17 cellular contexts compared by ENCODE assay signal in genomic region chr6:19433101-19433500, GRCh38.
A peak's percentile ranks its signal among the peaks of the same experiment; 100 is the strongest.
DNase-seq lines count a peak whose midpoint lies in the region; ATAC-seq and TF ChIP-seq lines count a peak whose summit lies in the region.
"Had no signal": no experiment of that assay in that cellular context is flagged by ENCODE, and none has a peak within 500 bp of the region (broad histone marks: within the 10 kb centered on the region; RNA-seq: fewer than 3 reads in every experiment).

No MANE protein-coding gene starts in this region.

- POLR2A ChIA-PET in A673 (lab: Charles Lee; ENCODE audit: low non-redundant PET) = no interaction called here
- POLR2A ChIA-PET in HCT116 (lab: Charles Lee) = interaction anchor here (0.6 kb wide), 1 partner anchor 1033 kb away, joined by 4 read pairs; no protein-coding TSS in a partner anchor

- CTCF ChIA-PET in A673 (lab: Charles Lee) (no interaction called here), HCT116 (lab: Charles Lee) (no interaction called here)

- H3K9me3 ChIP-seq in A673 (ENCODE audit: low read depth, low read length, poor library complexity, severe bottlenecking) (no peaks in the 10 kb centered on the region), HCT116 (ENCODE audit: control insufficient read depth in 1 of 2, insufficient read depth in 1 of 2, low read depth in 1 of 2, low read length in 2 of 2) (no peaks in the 10 kb centered on the region), left ventricle myocardium inferior (replicated peaks) (peaks cover 4% of the 10 kb centered on the region), gastroesophageal sphincter (no peaks in the 10 kb centered on the region)

- peak overlapping the region; percentile 57 for H2AFZ ChIP-seq in HCT116 (ENCODE audit: low read depth, low read length, poor library complexity, severe bottlenecking)

- H3K4me3 ChIP-seq in A673 (ENCODE audit: low read depth, low read length, poor library complexity, severe bottlenecking) (no peak overlapping the region), HCT116 (replicated peaks in 1 of 2; ENCODE audit: low read depth in 1 of 2, low read length in 2 of 2) (no peak overlapping the region), left ventricle myocardium inferior (no peak overlapping the region), gastroesophageal sphincter (peak overlapping the region in 1 of 2 donors; percentile 17)

- H3K4me1 ChIP-seq in A673 (ENCODE audit: insufficient read depth, low read length, poor library complexity, severe bottlenecking) (peaks cover 12% of the 10 kb centered on the region), HCT116 (ENCODE audit: control insufficient read depth in 1 of 2, insufficient read depth in 2 of 2, low read length in 2 of 2) (no peaks in the 10 kb centered on the region), left ventricle myocardium inferior (no peaks in the 10 kb centered on the region), gastroesophageal sphincter (peaks cover 0 to 11% (median 0%) of the 10 kb centered on the region in 3 donors)

- no peaks in the 10 kb centered on the region for H3K9me2 ChIP-seq in HCT116 (ENCODE audit: insufficient read depth)

- RAD21 ChIA-PET in HCT116 (lab: Charles Lee; ENCODE audit: low non-redundant PET in 1 of 2, low total read pairs in 2 of 2, uncharacterized antibody in 2 of 2, unreplicated experiment in 2 of 2) = no interaction called here

- TF ChIP-seq EP300 in gastroesophageal sphincter (IDR thresholded peaks at IDR 0.05) = no peak

- peaks cover 18% of the 10 kb centered on the region for H3K27me3 ChIP-seq in A673 (replicated peaks; ENCODE audit: insufficient read depth, low read depth, low read length, poor library complexity)
- H3K27me3 ChIP-seq in HCT116 (ENCODE audit: insufficient read depth, low read length) = no peaks in the 10 kb centered on the region
- no peaks in the 10 kb centered on the region for H3K27me3 ChIP-seq in left ventricle myocardium inferior (ENCODE audit: low read depth)
- H3K27me3 ChIP-seq in gastroesophageal sphincter = no peaks in the 10 kb centered on the region

- DNase-seq in A673 (ENCODE audit: low spot score) (peak; percentile 49), HCT116 (ENCODE audit: low read depth, low spot score) (no peak), RPMI8226 (peak; percentile 11), inferior parietal cortex (ENCODE audit: extremely low spot score) (peak; percentile 9), left ventricle myocardium inferior (no peak), SIG-M5 (lab: John Stamatoyannopoulos, UW) (no peak)
- DNase-seq: activated CD4-positive, alpha-beta T cell treated with anti-CD3 and anti-CD28 coated beads, Interleukin-2, amount 50 U/mL, for 48 hours; DND-41; foreskin fibroblast; immature natural killer cell; MM.1S; stimulated activated CD8-positive, alpha-beta memory T cell treated with anti-CD3 and anti-CD28 coated beads, Interleukin-4, amount 100 ng/mL, for 48 hours; T-helper 9 cell; trophoblast cell had no signal

- no peak overlapping the region for H3K4me2 ChIP-seq in HCT116 (ENCODE audit: low read length)

- no TSS peak for BruUV-seq in A673 (replicated peaks; lab: Mats Ljungman, UMichigan)
- BruUV-seq in HCT116 (replicated peaks; lab: Mats Ljungman, UMichigan) = no TSS peak

- intact Hi-C loops in A673 (cut with micrococcal nuclease; ENCODE audit: unreplicated experiment) = no loop called here
- intact Hi-C loops in HCT116 (cut with micrococcal nuclease) = no loop called here
- intact Hi-C loops in left ventricle myocardium inferior (cut with micrococcal nuclease) = no loop called here

- H3K36me3 ChIP-seq in A673 (ENCODE audit: insufficient read depth, low read length, poor library complexity, severe bottlenecking) (no peaks in the 10 kb centered on the region), HCT116 (ENCODE audit: control insufficient read depth in 1 of 2, insufficient read depth in 2 of 2, low read length in 2 of 2) (no peaks in the 10 kb centered on the region), left ventricle myocardium inferior (no peaks in the 10 kb centered on the region), gastroesophageal sphincter (no peaks in the 10 kb centered on the region)

- ATAC-seq in HCT116 = no peak
- ATAC-seq in gastroesophageal sphincter = no peak
- no peak for ATAC-seq in GM19351 (IDR thresholded peaks at IDR 0.05; ENCODE audit: unreplicated experiment)

- no peak for TF ChIP-seq POLR2A in HCT116 (IDR thresholded peaks at IDR 0.05; ENCODE audit: borderline replicate concordance, extremely low read depth, insufficient read depth, insufficient read length)
- TF ChIP-seq POLR2A in gastroesophageal sphincter (IDR thresholded peaks at IDR 0.05) = no peak

- H4K20me1 ChIP-seq in HCT116 (ENCODE audit: insufficient read depth) = no peaks in the 10 kb centered on the region

- TF ChIP-seq RAD21 in HCT116 (IDR thresholded peaks at IDR 0.05; ENCODE audit: low read depth) = no peak

- H3K79me2 ChIP-seq in HCT116 (ENCODE audit: insufficient read depth, low read length) = no peaks in the 10 kb centered on the region

- WGBS in gastroesophageal sphincter (ENCODE audit: low coverage in 1 of 2), 2 donors = 26 to 44% methylated on average over 5 to 9 of the region's 9 CpGs

- no peak for TF ChIP-seq CTCF in A673 (conservative IDR thresholded peaks at IDR 0.05; ENCODE audit: low read depth, low read length)
- TF ChIP-seq CTCF in HCT116 (IDR thresholded peaks at IDR 0.05 in 2 of 3, conservative IDR thresholded peaks at IDR 0.05 in 1 of 3; ENCODE audit: borderline replicate concordance in 1 of 3, insufficient read depth in 1 of 3, low read depth in 2 of 3, low read length in 2 of 3) = no peak
- no peak for TF ChIP-seq CTCF in left ventricle myocardium inferior (IDR thresholded peaks at IDR 0.05; ENCODE audit: borderline replicate concordance)
- TF ChIP-seq CTCF in gastroesophageal sphincter (IDR thresholded peaks at IDR 0.05) = no peak

- H3K27ac ChIP-seq in A673 (ENCODE audit: low read depth, low read length, poor library complexity, severe bottlenecking) (no peak overlapping the region), HCT116 (ENCODE audit: low read depth, low read length) (no peak overlapping the region), left ventricle myocardium inferior (replicated peaks) (no peak overlapping the region), gastroesophageal sphincter (peak overlapping the region in 2 of 4 donors; percentile 8 to 11)
- H3K27ac ChIP-seq: dorsolateral prefrontal cortex had no signal

- H3K9ac ChIP-seq in HCT116 (ENCODE audit: low read length) = no peak overlapping the region

TF ChIP-seq in HCT116, 20 proteins besides CTCF, POLR2A, EP300 and RAD21:
- TF ChIP-seq SRF (IDR thresholded peaks at IDR 0.05; ENCODE audit: low read depth) (no peak), SP1 (IDR thresholded peaks at IDR 0.05; ENCODE audit: low read depth) (no peak), ZFX (IDR thresholded peaks at IDR 0.05) (no peak), CBX3 (IDR thresholded peaks at IDR 0.05; ENCODE audit: low read depth) (no peak), CEBPB (IDR thresholded peaks at IDR 0.05; ENCODE audit: low read depth) (no peak), ATF3 (IDR thresholded peaks at IDR 0.05) (no peak), JUND (IDR thresholded peaks at IDR 0.05) (no peak), ELF1 (IDR thresholded peaks at IDR 0.05; ENCODE audit: borderline replicate concordance, low read depth) (no peak), POLR2AphosphoS5 (IDR thresholded peaks at IDR 0.05; ENCODE audit: low read depth, low read length) (no peak), FOSL1 (IDR thresholded peaks at IDR 0.05; ENCODE audit: low read depth) (no peak), TCF7L2 (IDR thresholded peaks at IDR 0.05; ENCODE audit: borderline replicate concordance, extremely low read depth, insufficient read depth, insufficient read length) (no peak), EGR1 (IDR thresholded peaks at IDR 0.05; ENCODE audit: low read depth) (no peak), SIN3A (IDR thresholded peaks at IDR 0.05; ENCODE audit: low read depth) (no peak), ZNF274 (IDR thresholded peaks at IDR 0.05; ENCODE audit: low read depth, low read length) (no peak)
- TF ChIP-seq, protein P1, sequence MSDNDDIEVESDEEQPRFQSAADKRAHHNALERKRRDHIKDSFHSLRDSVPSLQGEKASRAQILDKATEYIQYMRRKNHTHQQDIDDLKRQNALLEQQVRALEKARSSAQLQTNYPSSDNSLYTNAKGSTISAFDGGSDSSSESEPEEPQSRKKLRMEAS (IDR thresholded peaks at IDR 0.05) = no peak

Comparison
In these comparisons a context has a peak if more than half of its experiments do, and no peak if none do; other contexts are left out.
1. DNase-seq: peak in A673 (single experiment), RPMI8226 (single experiment) and inferior parietal cortex (single experiment); none in HCT116 (single experiment), left ventricle myocardium inferior (single experiment) and SIG-M5 (single experiment).